In genomic region chr10:62244785-62245595, GRCh38 we compare ENCODE assay signal across 8 cellular contexts. TPM values are rescaled to one million over a fixed set of nuclear protein-coding genes. Genes with fewer than 3 reads are reported as not detected.
A peak's percentile ranks its signal among the peaks of the same experiment; 100 is the strongest.
DNase-seq lines count a peak whose midpoint lies in the region; ATAC-seq, FAIRE-seq and TF ChIP-seq lines count a peak whose summit lies in the region.

No MANE protein-coding gene starts in this region.

- no peak for TF ChIP-seq POLR2A in GM12878 (IDR thresholded peaks at IDR 0.05; ENCODE audit: low read depth, low read length)

- H3K9me3 ChIP-seq in RWPE2 (ENCODE audit: severe bottlenecking) (no peaks in the 10 kb centered on the region), GM12878 (replicated peaks; ENCODE audit: control insufficient read depth, insufficient read depth, low read length) (no peaks in the 10 kb centered on the region; the same call in 2 of the 3 replicates)

- ATAC-seq in GM21381 (IDR thresholded peaks at IDR 0.05; ENCODE audit: unreplicated experiment) (peak; percentile 59), RWPE2 (ENCODE audit: low read depth) (peak; percentile 60), GM12878 (peak; percentile 74)

- no peaks in the 10 kb centered on the region for H3K27me3 ChIP-seq in RWPE2 (ENCODE audit: insufficient read depth, poor library complexity, severe bottlenecking)
- H3K27me3 ChIP-seq in GM12878 (replicated peaks in 1 of 2; ENCODE audit: control insufficient read depth in 2 of 2, insufficient read depth in 2 of 2, low read length in 1 of 2) = no peaks in the 10 kb centered on the region

- POLR2A ChIA-PET in GM12878 (lab: Charles Lee) = interaction anchor here (0.9 to 1.4 kb wide), 2 partner anchors 206 to 348 kb away, joined by 3 to 5 read pairs; no protein-coding TSS in a partner anchor

- TF ChIP-seq EP300 in GM12878 (IDR thresholded peaks at IDR 0.05; ENCODE audit: borderline replicate concordance in 1 of 2, control insufficient read depth in 1 of 2, low read depth in 2 of 2, low read length in 2 of 2) = no peak

- RAD21 ChIA-PET in GM12878 (lab: Charles Lee; ENCODE audit: unreplicated experiment) = interaction anchor here (0.7 to 3.9 kb wide), 20 partner anchors 8 to 494 kb away, joined by 3 to 116 read pairs (median 4); no protein-coding TSS in a partner anchor

- H3K4me3 ChIP-seq in Jurkat, Clone E6-1 (ENCODE audit: low read length) = no peak overlapping the region
- H3K4me3 ChIP-seq in RWPE2 (ENCODE audit: severe bottlenecking) = no peak overlapping the region
- no peak overlapping the region for H3K4me3 ChIP-seq in GM12878

- TF ChIP-seq CTCF in RWPE2 (IDR thresholded peaks at IDR 0.05; ENCODE audit: poor library complexity, severe bottlenecking) = peak; percentile 95
- peak; percentile 77 to 90 (median 78) for TF ChIP-seq CTCF in GM12878 (IDR thresholded peaks at IDR 0.05 in 2 of 3, conservative IDR thresholded peaks at IDR 0.05 in 1 of 3; ENCODE audit: control insufficient read depth in 2 of 3, extremely low read depth in 1 of 3, insufficient read depth in 1 of 3, low read depth in 3 of 3, low read length in 3 of 3)

- intact Hi-C loops in GM12878 (cut with micrococcal nuclease; ENCODE audit: unreplicated experiment) = loop anchor here (1.0 to 10.0 kb wide), 7 partner anchors 63 to 960 kb away; no protein-coding TSS in a partner anchor

- H3K79me2 ChIP-seq in GM12878 (ENCODE audit: control insufficient read depth, insufficient read depth, low read length) = no peaks in the 10 kb centered on the region; the same call in 1 of the 2 replicates

- H2AFZ ChIP-seq in GM12878 (ENCODE audit: control insufficient read depth, low read depth, low read length) = peak overlapping the region; percentile 83

- CTCF ChIA-PET in GM12878 (lab: Yijun Ruan, JAX) = interaction anchor here (0.6 to 9.0 kb wide), 43 partner anchors 8 to 1104 kb away, joined by 3 to 278 read pairs (median 4); partner anchors contain the start of genes ARID5B and RTKN2

- no TSS peak for BruUV-seq in GM12878 (replicated peaks; lab: Mats Ljungman, UMichigan)

- peaks cover 30% of the 10 kb centered on the region for H3K4me1 ChIP-seq in RWPE2 (ENCODE audit: insufficient read depth, poor library complexity, severe bottlenecking)
- peaks cover 12% of the 10 kb centered on the region; the same call in 1 of the 2 replicates for H3K4me1 ChIP-seq in GM12878 (ENCODE audit: control insufficient read depth, insufficient read depth, low read length)

- TF ChIP-seq RAD21 in GM12878 (IDR thresholded peaks at IDR 0.05; ENCODE audit: insufficient read depth, low read depth, low read length) = peak; percentile 99

- no peaks in the 10 kb centered on the region for H4K20me1 ChIP-seq in GM12878 (ENCODE audit: control insufficient read depth, insufficient read depth)

- H3K36me3 ChIP-seq in RWPE2 (ENCODE audit: low read depth) (no peaks in the 10 kb centered on the region), GM12878 (ENCODE audit: control insufficient read depth in 2 of 2, insufficient read depth in 2 of 2, low read length in 1 of 2) (no peaks in the 10 kb centered on the region)

- peak; percentile 96 for FAIRE-seq in GM12878 (lab: Jason Lieb, UNC)

- peak; percentile 64 for DNase-seq in DMS 273 (lab: John Stamatoyannopoulos, UW; ENCODE audit: unreplicated experiment)
- DNase-seq in DMS 273 treated with DMSO at 0.1 percent for 48 hours (lab: John Stamatoyannopoulos, UW) = no peak
- DNase-seq in Jurkat, Clone E6-1 (ENCODE audit: low read depth, low spot score) = peak; percentile 83
- DNase-seq in RWPE2 (ENCODE audit: low spot score) = no peak
- peak; percentile 75 for DNase-seq in GM12878 (ENCODE audit: low read depth, low spot score)
- DNase-seq in iPS-NIHi7 (ENCODE audit: extremely low spot score) = peak; percentile 21
- peak in 2 of 3 experiments; percentile 28 to 44 for DNase-seq in stimulated activated CD4-positive, alpha-beta T cell treated with anti-CD3 and anti-CD28 coated beads, TNF-alpha, amount 100 ng/mL, for 4 hours (ENCODE audit: low read depth in 3 of 3)

- H3K27ac ChIP-seq in RWPE2 (ENCODE audit: poor library complexity, severe bottlenecking) (peak overlapping the region; percentile 89), GM12878 (ENCODE audit: control insufficient read depth, insufficient read depth) (peak overlapping the region; percentile 83; the same call in 1 of the 2 replicates)

- H3K4me2 ChIP-seq in GM12878 (ENCODE audit: control insufficient read depth, insufficient read depth) = peak overlapping the region; percentile 90

- SMC1A ChIA-PET in GM12878 (lab: Charles Lee; ENCODE audit: uncharacterized antibody, unreplicated experiment) = interaction anchor here (0.6 to 8.5 kb wide), 24 partner anchors 8 to 1108 kb away, joined by 3 to 195 read pairs (median 4); partner anchors contain the start of gene ARID5B

- in situ Hi-C loops in GM12878 (cut with MboI) = loop anchor here (5.0 kb wide), 2 partner anchors 198 to 348 kb away; no protein-coding TSS in a partner anchor

- no peak overlapping the region; the same call in 1 of the 2 replicates for H3K9ac ChIP-seq in GM12878 (ENCODE audit: control insufficient read depth, insufficient read depth, low read length)

- WGBS in GM12878 (ENCODE audit: insufficient coverage, insufficient replicate concordance, low lambda C conversion rate, missing lambda C conversion rate) = 11% methylated on average over 5 of the region's 5 CpGs

TF ChIP-seq in GM12878, 131 proteins besides CTCF, POLR2A, EP300 and RAD21 (continues in another document):
- 0 out of 2 replicates have a peak, but pooled peaks have one; percentile 41 for TF ChIP-seq MEF2A (IDR thresholded peaks at IDR 0.05; ENCODE audit: insufficient read depth, low read depth, low read length)
- no peak for TF ChIP-seq LARP7 (IDR thresholded peaks at IDR 0.05)
- no peak for TF ChIP-seq SMAD5 (IDR thresholded peaks at IDR 0.05; ENCODE audit: low read depth)
- TF ChIP-seq TBL1XR1 (IDR thresholded peaks at IDR 0.05; ENCODE audit: low read depth, low read length) = 0 out of 2 replicates have a peak, but pooled peaks have one; percentile 16
- no peak for TF ChIP-seq SMAD1 (IDR thresholded peaks at IDR 0.05; ENCODE audit: low read depth, partially characterized antibody)
- TF ChIP-seq STAT3 (IDR thresholded peaks at IDR 0.05; ENCODE audit: low read depth, low read length) = peak; percentile 66; the same call in 1 of the 2 replicates
- 0 out of 2 replicates have a peak, but pooled peaks have one; percentile 9 for TF ChIP-seq ZNF592 (IDR thresholded peaks at IDR 0.05)
- TF ChIP-seq SMC3 (IDR thresholded peaks at IDR 0.05; ENCODE audit: borderline replicate concordance, low read length) = peak; percentile 96
- peak; percentile 52; the same call in 1 of the 2 replicates for TF ChIP-seq FOXM1 (IDR thresholded peaks at IDR 0.05; ENCODE audit: low read depth, low read length)
- no peak for TF ChIP-seq ATF7 (IDR thresholded peaks at IDR 0.05; ENCODE audit: low read depth)
- peak; percentile 35 for TF ChIP-seq RELA (IDR thresholded peaks at IDR 0.05; ENCODE audit: borderline replicate concordance, partially characterized antibody)
- TF ChIP-seq RUNX3 (IDR thresholded peaks at IDR 0.05; ENCODE audit: low read length) = peak; percentile 25; the same call in 1 of the 2 replicates
- peak; percentile 46; the same call in 1 of the 2 replicates for TF ChIP-seq YY1 (IDR thresholded peaks at IDR 0.05; ENCODE audit: low read depth, low read length)

RNA-seq across cellular contexts. Expression of gene RTKN2, which starts 23.7 kb away (rescaled TPM):
- polyA plus RNA-seq in Jurkat, Clone E6-1 (2012; ENCODE audit: insufficient read depth, insufficient read length) = 11.2 TPM
- total RNA-seq in GM12878 (2013; cell fraction: nucleolus; rRNA removed) = not detected in 2 replicates
- total RNA-seq in GM12878 (2014; rRNA removed) (not detected in 2 replicates), GM12878 (2014; rRNA removed; fragmentation: Illumina TruSeq; extraction: Trizol) (not detected in 2 replicates), GM12878 (2021) (0.10 TPM in 1 of 2 replicates, not detected in the other)
- polyA plus RNA-seq in GM12878 (2011; ENCODE audit: low read depth) = not detected
- polyA plus RNA-seq in GM12878 (2011; rRNA removed) (0.01 TPM in 1 of 2 replicates, not detected in the other), GM12878 (2014; fragmentation: Illumina TruSeq; extraction: Trizol) (not detected in 2 replicates), GM12878 (2014; fragmentation: Nextera tagmentation; extraction: Ambion mirVana) (not detected), GM12878 (2014; rRNA removed) (not detected in 2 replicates), GM12878 (2016; fragmentation: Nextera tagmentation; extraction: Ambion mirVana) (not detected)
- not detected in 2 replicates for polyA plus RNA-seq in GM12878 (2011; cell fraction: cytosol; rRNA removed)
- polyA plus RNA-seq in GM12878 (2011; cell fraction: nucleus; rRNA removed) = 0.01 and 0.03 TPM in 2 replicates
- polyA plus RNA-seq in GM12878 (2012) = 0.08 TPM in 1 of 2 replicates, not detected in the other
- polyA minus RNA-seq in GM12878 (2011; rRNA and poly(A)+ RNA removed) = not detected in 2 replicates
- not detected in 2 replicates for polyA minus RNA-seq in GM12878 (2011; cell fraction: cytosol; rRNA and poly(A)+ RNA removed)
- not detected in 2 replicates for polyA minus RNA-seq in GM12878 (2011; cell fraction: nucleus; rRNA and poly(A)+ RNA removed)

Comparison
In these comparisons a context has a peak if more than half of its experiments do, and no peak if none do; other contexts are left out.
1. DNase-seq: peak in DMS 273 (single experiment), Jurkat, Clone E6-1 (single experiment), GM12878 (single experiment), iPS-NIHi7 (single experiment) and stimulated activated CD4-positive, alpha-beta T cell treated with anti-CD3 and anti-CD28 coated beads, TNF-alpha, amount 100 ng/mL, for 4 hours (2 of 3); none in DMS 273 treated with DMSO at 0.1 percent for 48 hours (single experiment) and RWPE2 (single experiment).
2. Peak in every context shown above with its lines, with median percentiles within 50 percentile points of each other: ATAC-seq.